In genomic region chr10:77637474-77637985, GRCh38 we compare ENCODE assay signal across 9 cellular contexts. TPM values are rescaled to one million over a fixed set of nuclear protein-coding genes. Genes with fewer than 3 reads are reported as not detected.
DNase-seq lines count a peak whose midpoint lies in the region; ATAC-seq and TF ChIP-seq lines count a peak whose summit lies in the region.
"Had no signal": no experiment of that assay in that cellular context is flagged by ENCODE, and none has a peak within 500 bp of the region (broad histone marks: within the 10 kb centered on the region; RNA-seq: fewer than 3 reads in every experiment).

KCNMA1 (minus strand) TSS chr10:77637808.

- peak within 1 kb of the TSS; percentile 38 for H2AFZ ChIP-seq in parathyroid adenoma

- H3K27ac ChIP-seq in heart left ventricle (peak within 1 kb of the TSS in 1 of 12 donors; percentile 88), parathyroid adenoma (no peak within 1 kb of the TSS)
- H3K27ac ChIP-seq: neutrophil had no signal

- H3K4me1 ChIP-seq in heart left ventricle: peaks cover 0 to 20% (median 0%) of the 10 kb centered on the region in 12 donors
- no peaks in the 10 kb centered on the region for H3K4me1 ChIP-seq in parathyroid adenoma

- 1% methylated on average over 29 to 65 of the region's 66 CpGs for WGBS in heart left ventricle, 4 donors

- CTCF ChIA-PET in activated CD8-positive, alpha-beta T cell treated with anti-CD3 and anti-CD28 coated beads for 36 hours (lab: Charles Lee): interaction anchor here (10.4 kb wide), 1 partner anchor 463 kb away, joined by 161 read pairs; no protein-coding TSS in a partner anchor

- no peak for ATAC-seq in activated CD8-positive, alpha-beta T cell treated with anti-CD3 and anti-CD28 coated beads for 36 hours
- no peak for ATAC-seq in heart left ventricle
- ATAC-seq in GM21717 (IDR thresholded peaks at IDR 0.05; ENCODE audit: unreplicated experiment): no peak

- H3K9ac ChIP-seq in parathyroid adenoma: no peak within 1 kb of the TSS

- POLR2A ChIA-PET in activated CD8-positive, alpha-beta T cell treated with anti-CD3 and anti-CD28 coated beads for 36 hours (lab: Charles Lee): interaction anchor here (0.9 kb wide), 1 partner anchor 11 kb away, joined by 3 read pairs; no protein-coding TSS in a partner anchor

- H3K36me3 ChIP-seq in H7 (replicated peaks; ENCODE audit: control insufficient read depth, insufficient read depth, low read length) (no peaks in the 10 kb centered on the region), heart left ventricle (no peaks in the 10 kb centered on the region), parathyroid adenoma (ENCODE audit: control insufficient read depth, insufficient read depth, low read length) (no peaks in the 10 kb centered on the region)
- H3K36me3 ChIP-seq: neutrophil had no signal

- peaks cover 67% of the 10 kb centered on the region for H3K27me3 Mint-ChIP-seq in activated CD8-positive, alpha-beta T cell treated with anti-CD3 and anti-CD28 coated beads for 36 hours

- TF ChIP-seq POLR2A in heart left ventricle (IDR thresholded peaks at IDR 0.05): no peak

- H3K4me1 Mint-ChIP-seq in activated CD8-positive, alpha-beta T cell treated with anti-CD3 and anti-CD28 coated beads for 36 hours (ENCODE audit: low read depth): peaks cover 6% of the 10 kb centered on the region

- no peak for TF ChIP-seq CTCF in activated CD8-positive, alpha-beta T cell treated with anti-CD3 and anti-CD28 coated beads for 36 hours (IDR thresholded peaks at IDR 0.05)
- TF ChIP-seq CTCF in heart left ventricle (IDR thresholded peaks at IDR 0.05) (no peak), parathyroid adenoma (IDR thresholded peaks at IDR 0.05) (no peak)

- H3K27me3 ChIP-seq in H7 (ENCODE audit: control insufficient read depth, insufficient read depth, low read length): peaks cover 66% of the 10 kb centered on the region
- H3K27me3 ChIP-seq in heart left ventricle: peaks cover 23 to 79% (median 50%) of the 10 kb centered on the region in 9 donors
- H3K27me3 ChIP-seq in parathyroid adenoma (ENCODE audit: control insufficient read depth, insufficient read depth, low read length): no peaks in the 10 kb centered on the region

- H3K9me3 ChIP-seq in heart left ventricle: no peaks in the 10 kb centered on the region
- H3K9me3 ChIP-seq in parathyroid adenoma (ENCODE audit: control insufficient read depth, low read length): no peaks in the 10 kb centered on the region
- H3K9me3 ChIP-seq: neutrophil had no signal

- H3K4me2 ChIP-seq in parathyroid adenoma (ENCODE audit: low read length): peak within 1 kb of the TSS; percentile 45

- DNase-seq in AG20443 (ENCODE audit: low spot score) (peak; percentile 71), H7 (peak; percentile 93), heart left ventricle (peak in 2 of 5 donors; percentile 9 to 33), RKO (ENCODE audit: low spot score) (no peak)
- peak; percentile 21 for DNase-seq in activated CD8-positive, alpha-beta T cell treated with anti-CD3 and anti-CD28 coated beads for 36 hours
- no peak for DNase-seq in stimulated activated naive CD4-positive, alpha-beta T cell treated with Interleukin-2 at 50 U/mL for 16 hours (lab: John Stamatoyannopoulos, UW)

- H3K4me3 ChIP-seq in H7 (ENCODE audit: insufficient read depth, low read depth, low read length) (peak within 1 kb of the TSS; percentile 65), heart left ventricle (peak within 1 kb of the TSS; percentile 14 to 63 (median 50)), parathyroid adenoma (ENCODE audit: low read depth, low read length) (no peak within 1 kb of the TSS)

- peak within 1 kb of the TSS; percentile 53 for H3K4me3 Mint-ChIP-seq in activated CD8-positive, alpha-beta T cell treated with anti-CD3 and anti-CD28 coated beads for 36 hours

- H3K27ac Mint-ChIP-seq in activated CD8-positive, alpha-beta T cell treated with anti-CD3 and anti-CD28 coated beads for 36 hours: no peak within 1 kb of the TSS

- H3K79me2 ChIP-seq in parathyroid adenoma: no peaks in the 10 kb centered on the region

- intact Hi-C loops in activated CD8-positive, alpha-beta T cell treated with anti-CD3 and anti-CD28 coated beads for 36 hours (cut with micrococcal nuclease): no loop called here
- intact Hi-C loops in heart left ventricle (cut with DNase I): loop anchor here in 1 of 10 donors (5.0 kb wide), 1 partner anchor 140 kb away; no protein-coding TSS in a partner anchor

- no peaks in the 10 kb centered on the region for H3K36me3 Mint-ChIP-seq in activated CD8-positive, alpha-beta T cell treated with anti-CD3 and anti-CD28 coated beads for 36 hours (ENCODE audit: low read depth)

- H3K9me3 Mint-ChIP-seq in activated CD8-positive, alpha-beta T cell treated with anti-CD3 and anti-CD28 coated beads for 36 hours: no peaks in the 10 kb centered on the region

RNA-seq across cellular contexts. Expression of gene KCNMA1, which starts in this region (rescaled TPM):
- total RNA-seq in H7 (2014; rRNA removed; shearing (Covaris generic)): 0.94 and 1.3 TPM in 2 replicates
- under 1 TPM in 1 of 2 experiments, not detected in 1; 0.18 TPM for total RNA-seq in activated CD8-positive, alpha-beta T cell treated with anti-CD3 and anti-CD28 coated beads for 36 hours
- total RNA-seq in heart left ventricle: 1 to 10 TPM in 7 of 9 donors, under 1 TPM in 2; 0.63 to 8.7 (median 2.3) TPM
- polyA plus RNA-seq in heart left ventricle: under 1 TPM; 0.39 to 0.53 TPM

Comparison
In these comparisons a context has a peak if more than half of its experiments do, and no peak if none do; other contexts are left out.
1. Peak in DNase-seq in activated CD8-positive, alpha-beta T cell treated with anti-CD3 and anti-CD28 coated beads for 36 hours; RNA of the gene not detected or under 1 TPM.
2. DNase-seq: peak in AG20443 (single experiment) and H7 (single experiment); none in RKO (single experiment) and stimulated activated naive CD4-positive, alpha-beta T cell treated with Interleukin-2 at 50 U/mL for 16 hours (single experiment).